Comparison of ENCODE assay signal across 29 cellular contexts in the genomic region with DNA sequence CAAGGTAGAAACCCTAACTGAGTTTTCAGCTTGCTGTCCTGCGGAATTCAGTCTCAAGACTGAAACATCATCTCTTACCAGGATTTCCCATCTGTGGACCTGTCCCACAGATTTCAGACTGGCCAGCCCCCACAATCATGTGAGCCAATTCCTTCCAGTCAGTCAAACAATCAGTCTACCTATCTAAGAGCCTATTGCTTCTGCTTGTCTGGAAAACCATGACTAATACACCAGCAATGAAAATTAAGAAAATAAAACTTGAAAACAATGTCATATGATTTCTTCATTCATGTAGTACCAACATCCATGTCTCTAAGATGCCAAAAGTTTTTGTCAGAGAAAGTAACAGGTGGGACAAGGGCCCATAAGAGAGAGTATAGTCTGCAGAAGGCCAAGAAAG. TPM values are rescaled to one million over a fixed set of nuclear protein-coding genes. Genes with fewer than 3 reads are reported as not detected.
"Had no signal": no experiment of that assay in that cellular context is flagged by ENCODE, and none has a peak within 500 bp of the region (broad histone marks: within the 10 kb centered on the region; RNA-seq: fewer than 3 reads in every experiment).

No MANE protein-coding gene starts in this region.

- DNase-seq: cortex of kidney; effector memory CD8-positive, alpha-beta T cell; foreskin melanocyte; glutamatergic neuron; heart right ventricle; hippocampal formation; islet precursor cell; mesenchymal stem cell; mucosa of descending colon; naive B cell; right cardiac atrium; sigmoid colon; spleen; stimulated activated CD4-positive, alpha-beta T cell treated with anti-CD3 and anti-CD28 coated beads, Interleukin-2, amount 100 ng/mL, for 48 hours; stimulated activated naive B cell treated with anti-CD40 and anti-IgM and Interleukin-4, amounts not matched to agents 10 μg/mL and 1 μg/mL and 100 μg/mL, for 72 hours; upper lobe of left lung had no signal

- H3K4me1 ChIP-seq: parathyroid adenoma, sigmoid colon, spleen, tibial nerve, upper lobe of left lung had no signal

- H3K27me3 ChIP-seq: heart right ventricle, neutrophil, sigmoid colon, spleen, tibial nerve, upper lobe of left lung had no signal

- FAIRE-seq: endometrium, urothelium cell line had no signal

- H3K36me3 ChIP-seq: heart right ventricle, neutrophil, sigmoid colon, thoracic aorta, upper lobe of left lung had no signal

- ATAC-seq: effector memory CD8-positive, alpha-beta T cell; heart right ventricle; left lobe of liver; mucosa of descending colon; natural killer cell treated with Interleukin-12 subunit alpha and Interleukin-12 subunit beta and Interleukin-15 and Interleukin-18, amount 100 ng/mL, for 72 hours; right cardiac atrium; stimulated activated naive B cell treated with anti-CD40 and anti-IgM and Interleukin-4, amounts not matched to agents 10 μg/mL and 1 μg/mL and 100 μg/mL, for 72 hours had no signal

- H3K4me3 ChIP-seq: heart right ventricle, lung, mucosa of descending colon, sigmoid colon, skin epidermis, spleen, thoracic aorta, tibial nerve, upper lobe of left lung had no signal

- H3K27ac ChIP-seq: heart right ventricle, neutrophil, parathyroid adenoma, sigmoid colon, skin epidermis, spleen, thoracic aorta, tibial nerve, upper lobe of left lung had no signal

RNA-seq across cellular contexts. Expression of a gene that starts 57.6 kb away (rescaled TPM):
- total RNA-seq: left lobe of liver, osteoblast, progenitor cell of endocrine pancreas, thoracic aorta had no signal
- polyA plus RNA-seq: liver had no signal
